ENCODE assay signal across 1 cellular context in genomic region chr6:34928220-34928619, GRCh38.
TF ChIP-seq lines count a peak whose summit lies in the region.

No MANE protein-coding gene starts in this region.

TF ChIP-seq in GM23338, 12 proteins besides CTCF, POLR2A, EP300 and RAD21 (continued from another document):
- TF ChIP-seq ZNF462 (CRISPR knock-in tag; IDR thresholded peaks at IDR 0.05) (no peak), POLR2AphosphoS5 (IDR thresholded peaks at IDR 0.05; ENCODE audit: low read depth) (no peak)
